8 cellular contexts compared by ENCODE assay signal in the genomic region with DNA sequence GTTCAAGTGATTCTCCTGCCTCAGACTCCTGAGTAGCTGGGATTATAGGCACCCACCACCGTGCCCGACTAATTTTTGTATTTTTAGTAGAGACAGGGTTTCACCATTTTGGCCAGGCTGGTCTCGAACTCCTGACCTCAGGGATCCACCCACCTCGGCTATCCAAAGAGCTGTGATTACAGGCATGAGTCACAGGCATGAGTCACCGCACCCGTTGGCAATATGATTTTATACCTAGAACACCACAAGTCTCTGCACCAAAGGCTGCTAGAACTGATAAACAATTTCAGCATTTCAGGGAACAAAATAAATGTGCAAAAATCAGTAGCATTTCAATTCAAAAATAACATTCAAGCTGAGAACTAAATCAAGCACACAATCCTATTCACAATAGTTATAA.
DNase-seq lines count a peak whose midpoint lies in the region; TF ChIP-seq lines count a peak whose summit lies in the region.
"Not testable (repeated sequence)": the region's sequence is repeated elsewhere in the genome, so short reads cannot be mapped to it uniquely, and the experiment has no call there.

No MANE protein-coding gene starts in this region.

- not testable (repeated sequence) for TF ChIP-seq CTCF in AG09309 (IDR thresholded peaks at IDR 0.05; ENCODE audit: control insufficient read depth, insufficient read depth, low read depth, low read length, missing control alignments); epithelial cell of esophagus (IDR thresholded peaks at IDR 0.05; ENCODE audit: insufficient read depth, low read depth, low read length, missing control alignments)

- not testable (repeated sequence) for H3K4me3 ChIP-seq in AG09309 (ENCODE audit: control insufficient read depth, low read depth, low read length); epithelial cell of esophagus (ENCODE audit: low read length)

- DNase-seq in AG09309 (ENCODE audit: low read depth) (peak; percentile 4), H4 (ENCODE audit: low spot score) (peak; percentile 82), LHCN-M2 (ENCODE audit: low read depth) (peak; percentile 28), RPMI7951 (ENCODE audit: low read depth) (peak; percentile 1), astrocyte of the hippocampus (ENCODE audit: low read depth, low spot score) (peak; percentile 1), epithelial cell of esophagus (ENCODE audit: low read depth) (peak; percentile 65), glomerular visceral epithelial cell (ENCODE audit: extremely low spot score) (peak; percentile 14)
- DNase-seq in stimulated activated CD4-positive, alpha-beta T cell treated with anti-CD3 and anti-CD28 coated beads, Interleukin-15, amount 100 ng/mL, for 24 hours: peak; percentile 4

Comparison
In these comparisons a context has a peak if more than half of its experiments do, and no peak if none do; other contexts are left out.
1. DNase-seq: peak in every context shown above with its lines; median percentile 82 in H4; 65 in epithelial cell of esophagus; 28 in LHCN-M2; 14 in glomerular visceral epithelial cell; 4 in AG09309; 4 in stimulated activated CD4-positive, alpha-beta T cell treated with anti-CD3 and anti-CD28 coated beads, Interleukin-15, amount 100 ng/mL, for 24 hours; 1 in RPMI7951; 1 in astrocyte of the hippocampus.